In the genomic region with DNA sequence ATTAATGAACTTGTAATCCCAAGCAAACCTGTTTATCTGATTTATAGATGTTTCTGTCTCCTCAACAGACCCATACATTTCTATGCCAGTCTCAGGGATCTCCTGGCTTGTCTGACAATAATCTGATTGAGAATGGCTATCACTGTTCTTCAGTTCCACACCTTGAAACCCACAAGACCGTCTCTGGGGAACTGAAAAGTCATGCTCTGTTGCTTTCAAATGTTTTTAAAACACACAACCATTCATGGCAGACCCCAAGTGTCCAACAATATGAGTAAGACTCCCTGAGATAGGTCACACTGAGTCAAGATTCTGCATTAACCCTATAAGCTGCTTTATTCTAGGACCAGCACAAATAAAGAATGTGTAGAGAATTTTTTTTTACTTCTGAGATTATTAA, we compare ENCODE assay signal across 1 cellular context.
TF ChIP-seq lines count a peak whose summit lies in the region.

No MANE protein-coding gene starts in this region.

TF ChIP-seq in GM12878, 131 proteins besides CTCF, POLR2A, EP300 and RAD21 (continued from another document):
- TF ChIP-seq, protein P1, sequence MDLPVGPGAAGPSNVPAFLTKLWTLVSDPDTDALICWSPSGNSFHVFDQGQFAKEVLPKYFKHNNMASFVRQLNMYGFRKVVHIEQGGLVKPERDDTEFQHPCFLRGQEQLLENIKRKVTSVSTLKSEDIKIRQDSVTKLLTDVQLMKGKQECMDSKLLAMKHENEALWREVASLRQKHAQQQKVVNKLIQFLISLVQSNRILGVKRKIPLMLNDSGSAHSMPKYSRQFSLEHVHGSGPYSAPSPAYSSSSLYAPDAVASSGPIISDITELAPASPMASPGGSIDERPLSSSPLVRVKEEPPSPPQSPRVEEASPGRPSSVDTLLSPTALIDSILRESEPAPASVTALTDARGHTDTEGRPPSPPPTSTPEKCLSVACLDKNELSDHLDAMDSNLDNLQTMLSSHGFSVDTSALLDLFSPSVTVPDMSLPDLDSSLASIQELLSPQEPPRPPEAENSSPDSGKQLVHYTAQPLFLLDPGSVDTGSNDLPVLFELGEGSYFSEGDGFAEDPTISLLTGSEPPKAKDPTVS (IDR thresholded peaks at IDR 0.05; ENCODE audit: low read depth, low read length): no peak
- no peak for TF ChIP-seq ZBTB4 (CRISPR knock-in tag; IDR thresholded peaks at IDR 0.05)
- TF ChIP-seq, protein P2, sequence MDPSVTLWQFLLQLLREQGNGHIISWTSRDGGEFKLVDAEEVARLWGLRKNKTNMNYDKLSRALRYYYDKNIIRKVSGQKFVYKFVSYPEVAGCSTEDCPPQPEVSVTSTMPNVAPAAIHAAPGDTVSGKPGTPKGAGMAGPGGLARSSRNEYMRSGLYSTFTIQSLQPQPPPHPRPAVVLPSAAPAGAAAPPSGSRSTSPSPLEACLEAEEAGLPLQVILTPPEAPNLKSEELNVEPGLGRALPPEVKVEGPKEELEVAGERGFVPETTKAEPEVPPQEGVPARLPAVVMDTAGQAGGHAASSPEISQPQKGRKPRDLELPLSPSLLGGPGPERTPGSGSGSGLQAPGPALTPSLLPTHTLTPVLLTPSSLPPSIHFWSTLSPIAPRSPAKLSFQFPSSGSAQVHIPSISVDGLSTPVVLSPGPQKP (IDR thresholded peaks at IDR 0.05; ENCODE audit: low read depth, low read length): no peak
- TF ChIP-seq, protein P3, sequence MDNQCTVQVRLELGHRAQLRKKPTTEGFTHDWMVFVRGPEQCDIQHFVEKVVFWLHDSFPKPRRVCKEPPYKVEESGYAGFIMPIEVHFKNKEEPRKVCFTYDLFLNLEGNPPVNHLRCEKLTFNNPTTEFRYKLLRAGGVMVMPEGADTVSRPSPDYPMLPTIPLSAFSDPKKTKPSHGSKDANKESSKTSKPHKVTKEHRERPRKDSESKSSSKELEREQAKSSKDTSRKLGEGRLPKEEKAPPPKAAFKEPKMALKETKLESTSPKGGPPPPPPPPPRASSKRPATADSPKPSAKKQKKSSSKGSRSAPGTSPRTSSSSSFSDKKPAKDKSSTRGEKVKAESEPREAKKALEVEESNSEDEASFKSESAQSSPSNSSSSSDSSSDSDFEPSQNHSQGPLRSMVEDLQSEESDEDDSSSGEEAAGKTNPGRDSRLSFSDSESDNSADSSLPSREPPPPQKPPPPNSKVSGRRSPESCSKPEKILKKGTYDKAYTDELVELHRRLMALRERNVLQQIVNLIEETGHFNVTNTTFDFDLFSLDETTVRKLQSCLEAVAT (IDR thresholded peaks at IDR 0.05): no peak
- peak; percentile 75 for TF ChIP-seq MEF2B (IDR thresholded peaks at IDR 0.05; ENCODE audit: partially characterized antibody, poor library complexity, severe bottlenecking)
- no peak for TF ChIP-seq SRF (IDR thresholded peaks at IDR 0.05; ENCODE audit: low read depth in 2 of 2, low read length in 2 of 2)
- TF ChIP-seq JUNB (IDR thresholded peaks at IDR 0.05): no peak
- TF ChIP-seq RELB (IDR thresholded peaks at IDR 0.05; ENCODE audit: low read depth): no peak
- TF ChIP-seq CBX5 (IDR thresholded peaks at IDR 0.05; ENCODE audit: low read depth): no peak
- no peak for TF ChIP-seq ZBTB11 (CRISPR knock-in tag; IDR thresholded peaks at IDR 0.05)
- TF ChIP-seq PAX5 (IDR thresholded peaks at IDR 0.05; ENCODE audit: borderline replicate concordance, low read depth, low read length): peak; percentile 94; the same call in 1 of the 2 replicates
- TF ChIP-seq SIN3A (IDR thresholded peaks at IDR 0.05; ENCODE audit: low read depth, low read length): no peak
- TF ChIP-seq SPI1 (IDR thresholded peaks at IDR 0.05; ENCODE audit: borderline replicate concordance, insufficient read depth, low read depth, low read length): peak; percentile 51; the same call in 1 of the 2 replicates
